Comparison of ENCODE assay signal across 12 cellular contexts in genomic region chr9:33136721-33137120, GRCh38. TPM values are rescaled to one million over a fixed set of nuclear protein-coding genes. Genes with fewer than 3 reads are reported as not detected.
DNase-seq lines count a peak whose midpoint lies in the region; ATAC-seq, FAIRE-seq and TF ChIP-seq lines count a peak whose summit lies in the region.
"Had no signal": no experiment of that assay in that cellular context is flagged by ENCODE, and none has a peak within 500 bp of the region (broad histone marks: within the 10 kb centered on the region; RNA-seq: fewer than 3 reads in every experiment).

No MANE protein-coding gene starts in this region.

- WGBS in spleen, 5 donors = 38 to 59% (median 56%) methylated on average over 6 to 7 of the region's 7 CpGs

- TF ChIP-seq CTCF in bronchial epithelial cell (IDR thresholded peaks at IDR 0.05; ENCODE audit: insufficient read depth, low read length, severe bottlenecking) (no peak), spleen (IDR thresholded peaks at IDR 0.05 in 8 of 11, conservative IDR thresholded peaks at IDR 0.05 in 3 of 11) (no peak)

- no peaks in the 10 kb centered on the region for H3K9me3 ChIP-seq in spleen

- H3K4me3 Mint-ChIP-seq in activated CD8-positive, alpha-beta memory T cell treated with anti-CD3 and anti-CD28 coated beads, Interleukin-2, amount 10 ng/mL, durations not matched to agents 7 days and 5 days = no peak overlapping the region

- H3K36me3 ChIP-seq in bronchial epithelial cell (ENCODE audit: control insufficient read depth, insufficient read depth, low read length) (peaks cover 30% of the 10 kb centered on the region), spleen (peaks cover 2 to 36% (median 29%) of the 10 kb centered on the region in 6 donors)

- H3K4me3 ChIP-seq in bronchial epithelial cell (ENCODE audit: low read depth, low read length) (no peak overlapping the region), spleen (peak overlapping the region in 1 of 8 donors; percentile 26)

- H3K27ac Mint-ChIP-seq in activated CD8-positive, alpha-beta memory T cell treated with anti-CD3 and anti-CD28 coated beads, Interleukin-2, amount 10 ng/mL, durations not matched to agents 7 days and 5 days = peak overlapping the region; percentile 65

- FAIRE-seq in bronchial epithelial cell (lab: Jason Lieb, UNC) = no peak
- FAIRE-seq: islet of Langerhans had no signal

- no peak for DNase-seq in activated CD8-positive, alpha-beta memory T cell treated with anti-CD3 and anti-CD28 coated beads, Interleukin-2, amount 10 ng/mL, durations not matched to agents 7 days and 5 days
- no peak for DNase-seq in activated CD8-positive, alpha-beta memory T cell treated with anti-CD3 and anti-CD28 coated beads for 24 hours
- DNase-seq in bronchial epithelial cell (ENCODE audit: low read depth) = peak; percentile 72
- DNase-seq in spleen = peak; percentile 64
- DNase-seq in foreskin melanocyte = no peak
- no peak for DNase-seq in kidney glomerular epithelial cell (lab: John Stamatoyannopoulos, UW)
- no peak for DNase-seq in NOMO-1 treated with DMSO at 0.1 percent for 48 hours (lab: John Stamatoyannopoulos, UW; ENCODE audit: unreplicated experiment)
- DNase-seq: ACHN; activated CD4-positive, alpha-beta T cell treated with anti-CD3 and anti-CD28 coated beads for 4 hours; Kasumi-1 had no signal

- CTCF ChIA-PET in activated CD8-positive, alpha-beta memory T cell treated with anti-CD3 and anti-CD28 coated beads, Interleukin-2, amount 10 ng/mL, durations not matched to agents 7 days and 5 days (lab: Charles Lee) = no interaction called here

- peak overlapping the region; percentile 57 to 89 (median 76) for H3K27ac ChIP-seq in spleen

- peaks cover 66% of the 10 kb centered on the region for H3K4me1 Mint-ChIP-seq in activated CD8-positive, alpha-beta memory T cell treated with anti-CD3 and anti-CD28 coated beads, Interleukin-2, amount 10 ng/mL, durations not matched to agents 7 days and 5 days

- H3K27me3 Mint-ChIP-seq in activated CD8-positive, alpha-beta memory T cell treated with anti-CD3 and anti-CD28 coated beads, Interleukin-2, amount 10 ng/mL, durations not matched to agents 7 days and 5 days = no peaks in the 10 kb centered on the region

- H3K36me3 Mint-ChIP-seq in activated CD8-positive, alpha-beta memory T cell treated with anti-CD3 and anti-CD28 coated beads, Interleukin-2, amount 10 ng/mL, durations not matched to agents 7 days and 5 days = peaks cover 19% of the 10 kb centered on the region

- peaks cover 64 to 100% (median 81%) of the 10 kb centered on the region in 6 donors for H3K4me1 ChIP-seq in spleen

- H3K9me3 Mint-ChIP-seq in activated CD8-positive, alpha-beta memory T cell treated with anti-CD3 and anti-CD28 coated beads, Interleukin-2, amount 10 ng/mL, durations not matched to agents 7 days and 5 days (ENCODE audit: low read depth) = no peaks in the 10 kb centered on the region

- intact Hi-C loops in spleen (cut with DNase I; ENCODE audit: low total_unique reads) = no loop called here

- ATAC-seq in activated CD8-positive, alpha-beta memory T cell treated with anti-CD3 and anti-CD28 coated beads, Interleukin-2, amount 10 ng/mL, durations not matched to agents 7 days and 5 days = peak; percentile 26
- peak; percentile 39 for ATAC-seq in HG02798 (IDR thresholded peaks at IDR 0.05; ENCODE audit: poor library complexity, unreplicated experiment)

- no peak for TF ChIP-seq POLR2A in spleen (IDR thresholded peaks at IDR 0.05)

- H3K27me3 ChIP-seq in bronchial epithelial cell (ENCODE audit: control insufficient read depth, insufficient read depth, low read length) = no peaks in the 10 kb centered on the region
- no peaks in the 10 kb centered on the region for H3K27me3 ChIP-seq in spleen (replicated peaks in 1 of 7)

RNA-seq across cellular contexts. Expression of gene B4GALT1, which starts 30.4 kb away (rescaled TPM):
- total RNA-seq in activated CD8-positive, alpha-beta memory T cell treated with anti-CD3 and anti-CD28 coated beads, Interleukin-2, amount 10 ng/mL, durations not matched to agents 7 days and 5 days = 10 to 100 TPM; 33.8 to 35.2 TPM
- 21.3 and 30.3 TPM in 2 replicates for total RNA-seq in bronchial epithelial cell
- 100 to 1,000 TPM in 2 of 7 donors, 10 to 100 TPM in 5; 75.1 to 111 (median 91.4) TPM for total RNA-seq in spleen
- polyA plus RNA-seq in spleen = 10 to 100 TPM; 18.1 to 29.5 (median 25.4) TPM

Comparison
In these comparisons a context has a peak if more than half of its experiments do, and no peak if none do; other contexts are left out.
1. DNase-seq: peak in bronchial epithelial cell (single experiment) and spleen (single experiment); none in activated CD8-positive, alpha-beta memory T cell treated with anti-CD3 and anti-CD28 coated beads, Interleukin-2, amount 10 ng/mL, durations not matched to agents 7 days and 5 days (single experiment), activated CD8-positive, alpha-beta memory T cell treated with anti-CD3 and anti-CD28 coated beads for 24 hours (single experiment), foreskin melanocyte (single experiment), kidney glomerular epithelial cell (single experiment) and NOMO-1 treated with DMSO at 0.1 percent for 48 hours (single experiment).